ENCODE assay signal across 30 cellular contexts in the genomic region with DNA sequence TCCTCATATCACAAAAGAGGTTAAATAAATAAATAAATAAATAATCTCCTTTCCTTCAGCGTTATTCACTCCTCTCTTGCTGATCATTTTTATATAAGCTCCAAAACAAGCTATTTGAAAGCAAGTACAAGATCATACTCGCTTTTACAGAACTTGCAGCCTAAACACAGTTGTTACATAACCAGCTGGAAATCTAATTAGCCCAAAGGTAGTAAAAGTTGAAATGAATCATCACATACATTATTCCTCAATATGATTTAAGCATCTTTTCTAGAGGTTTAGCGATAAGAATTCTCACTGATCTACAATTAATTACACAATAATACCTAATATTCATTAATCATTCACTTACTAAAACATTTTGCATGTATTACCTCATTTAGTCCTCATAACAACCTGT.
"Had no signal": no experiment of that assay in that cellular context is flagged by ENCODE, and none has a peak within 500 bp of the region (broad histone marks: within the 10 kb centered on the region; RNA-seq: fewer than 3 reads in every experiment).

No MANE protein-coding gene starts in this region.

- H3K9me3 ChIP-seq: ascending aorta, SJCRH30 had no signal

- DNase-seq: activated CD4-positive, alpha-beta T cell treated with anti-CD3 and anti-CD28 coated beads for 36 hours; activated CD4-positive, alpha-beta T cell treated with anti-CD3 and anti-CD28 coated beads, Interleukin-2, amount 10 ng/mL, durations not matched to agents 7 days and 5 days; activated CD4-positive, alpha-beta T cell treated with anti-CD3 and anti-CD28 coated beads, Interleukin-2, amount 50 U/mL, for 48 hours; activated CD8-positive, alpha-beta T cell treated with anti-CD3 and anti-CD28 coated beads, Interleukin-2, amount 10 ng/mL, durations not matched to agents 7 days and 5 days; activated gamma-delta T cell; activated naive CD4-positive, alpha-beta T cell treated with Interleukin-2 at 50 U/mL for 16 hours; activated naive CD8-positive, alpha-beta T cell treated with anti-CD3 and anti-CD28 coated beads, Interleukin-2, amount 10 ng/mL, durations not matched to agents 7 days and 5 days; activated T-cell treated with anti-CD3 and anti-CD28 coated beads, Interleukin-2, amount 50 U/mL, for 24 hours; amygdala; caudate nucleus; Karpas-422; KBM-7; MM.1S; NCI-H1105 treated with DMSO at 0.1 percent for 48 hours; NCI-H1436; NCI-H1694; NCI-H1930; NCI-H2081 treated with DMSO at 0.1 percent for 48 hours; NCI-H226; NCI-H446 treated with DMSO at 0.1 percent for 48 hours; NCI-H524; NCI-H69; SHP77; SJCRH30; T1000 had no signal

- ATAC-seq: activated CD4-positive, alpha-beta T cell treated with anti-CD3 and anti-CD28 coated beads for 36 hours; activated CD4-positive, CD25-positive, alpha-beta regulatory T cell treated with anti-CD3 and anti-CD28 coated beads, Interleukin-2, amount 50 U/mL, for 24 hours; activated CD8-positive, alpha-beta T cell treated with anti-CD3 and anti-CD28 coated beads, Interleukin-2, amount 10 ng/mL, durations not matched to agents 7 days and 5 days; Panc1; WTC11 had no signal

- H3K4me1 ChIP-seq: ascending aorta, SJCRH30 had no signal

- H3K36me3 ChIP-seq: SJCRH30 had no signal

- H3K4me3 ChIP-seq: ascending aorta, SJCRH30, SK-N-MC had no signal

- H3K27ac ChIP-seq: ascending aorta, SJCRH30, SK-N-MC had no signal

- H3K27me3 ChIP-seq: ascending aorta, SJCRH30 had no signal
